In genomic region chr1:21301794-21302440, GRCh38 we compare ENCODE assay signal across 18 cellular contexts. TPM values are rescaled to one million over a fixed set of nuclear protein-coding genes. Genes with fewer than 3 reads are reported as not detected.
A peak's percentile ranks its signal among the peaks of the same experiment; 100 is the strongest.
DNase-seq lines count a peak whose midpoint lies in the region; ATAC-seq, FAIRE-seq and TF ChIP-seq lines count a peak whose summit lies in the region.
"Had no signal": no experiment of that assay in that cellular context is flagged by ENCODE, and none has a peak within 500 bp of the region (broad histone marks: within the 10 kb centered on the region; RNA-seq: fewer than 3 reads in every experiment).

No MANE protein-coding gene starts in this region.

- ATAC-seq in right cardiac atrium = peak in 1 of 2 donors; percentile 5
- ATAC-seq in heart right ventricle = no peak
- no peak for ATAC-seq in T-helper 17 cell
- ATAC-seq in HG03439 (IDR thresholded peaks at IDR 0.05; ENCODE audit: unreplicated experiment) = no peak
- ATAC-seq: activated CD4-positive, alpha-beta T cell treated with anti-CD3 and anti-CD28 coated beads for 36 hours; body of pancreas had no signal

- peaks cover 5% of the 10 kb centered on the region for H3K4me1 ChIP-seq in right cardiac atrium (ENCODE audit: control insufficient read depth, insufficient read depth, low read length)
- peaks cover 0 to 48% (median 26%) of the 10 kb centered on the region in 9 donors for H3K4me1 ChIP-seq in heart right ventricle
- peaks cover 44% of the 10 kb centered on the region for H3K4me1 ChIP-seq in mesenchymal stem cell (ENCODE audit: control insufficient read depth, insufficient read depth, low read depth, low read length)
- H3K4me1 ChIP-seq: HAP-1 had no signal

- H3K4ac ChIP-seq in mesenchymal stem cell (ENCODE audit: low read depth in 1 of 2, low read length in 2 of 2) = no peak overlapping the region

- H3K4me2 ChIP-seq in mesenchymal stem cell (ENCODE audit: low read length, poor library complexity, severe bottlenecking) = no peak overlapping the region

- H4K8ac ChIP-seq in mesenchymal stem cell (ENCODE audit: low read length) = no peak overlapping the region

- 82% methylated on average over 10 of the region's 10 CpGs for WGBS in right cardiac atrium
- 81 to 91% methylated on average over 10 of the region's 10 CpGs for whole genome bisulfite sequencing in heart right ventricle, 2 donors
- WGBS in mesenchymal stem cell = 65% methylated on average over 10 of the region's 10 CpGs

- TF ChIP-seq CTCF in heart right ventricle (IDR thresholded peaks at IDR 0.05) = no peak

- DNase-seq in right cardiac atrium (peak in 2 of 3 donors; percentile 41 to 43), heart right ventricle (no peak), T-helper 17 cell (no peak), mesenchymal stem cell (no peak), iPS-NIHi11 (ENCODE audit: low spot score) (no peak), GM12891 (ENCODE audit: insufficient read length, low spot score) (no peak), MV-4-11 (lab: John Stamatoyannopoulos, UW) (no peak)
- DNase-seq: activated CD4-positive, alpha-beta T cell treated with anti-CD3 and anti-CD28 coated beads for 36 hours; body of pancreas; glutamatergic neuron; left lung; NCI-H510A treated with DMSO at 0.1 percent for 48 hours; stimulated activated CD4-positive, alpha-beta T cell treated with anti-CD3 and anti-CD28 coated beads, Interleukin-12 subunit alpha, Interleukin-12 subunit beta, amount 100 ng/mL, for 4 hours had no signal

- H3K27ac ChIP-seq in right cardiac atrium (ENCODE audit: low read length) = no peak overlapping the region
- H3K27ac ChIP-seq in heart right ventricle = no peak overlapping the region
- H3K27ac ChIP-seq in mesenchymal stem cell (ENCODE audit: low read length, poor library complexity, severe bottlenecking) = no peak overlapping the region
- H3K27ac ChIP-seq: body of pancreas, neutrophil had no signal

- peak overlapping the region; percentile 30 for H4K91ac ChIP-seq in mesenchymal stem cell (ENCODE audit: low read length)

- no peaks in the 10 kb centered on the region for H3K27me3 ChIP-seq in right cardiac atrium (ENCODE audit: control insufficient read depth, insufficient read depth)
- no peaks in the 10 kb centered on the region for H3K27me3 ChIP-seq in heart right ventricle
- H3K27me3 ChIP-seq in mesenchymal stem cell (ENCODE audit: control insufficient read depth in 1 of 2, insufficient read depth in 1 of 2, low read length in 2 of 2) = no peaks in the 10 kb centered on the region
- H3K27me3 ChIP-seq: body of pancreas, left lung, neutrophil had no signal

- no peak overlapping the region for H3K14ac ChIP-seq in mesenchymal stem cell (ENCODE audit: low read length in 2 of 2)

- H3K9me3 ChIP-seq in right cardiac atrium (ENCODE audit: control insufficient read depth, low read length) = no peaks in the 10 kb centered on the region
- H3K9me3 ChIP-seq in heart right ventricle = no peaks in the 10 kb centered on the region
- no peaks in the 10 kb centered on the region for H3K9me3 ChIP-seq in T-helper 17 cell (ENCODE audit: control insufficient read depth, low read length, poor library complexity, severe bottlenecking)
- no peaks in the 10 kb centered on the region for H3K9me3 ChIP-seq in mesenchymal stem cell (ENCODE audit: control insufficient read depth, low read length)
- H3K9me3 ChIP-seq: A549, body of pancreas, HAP-1, left lung, neutrophil had no signal

- no peak overlapping the region for H3K23ac ChIP-seq in mesenchymal stem cell (ENCODE audit: low read length in 2 of 2)

- no peaks in the 10 kb centered on the region for H3K36me3 Mint-ChIP-seq in T-helper 17 cell (ENCODE audit: low read depth)

- H3K4me3 ChIP-seq in right cardiac atrium (ENCODE audit: low read length) (no peak overlapping the region), heart right ventricle (no peak overlapping the region), mesenchymal stem cell (ENCODE audit: insufficient read depth in 1 of 2, low read depth in 1 of 2, low read length in 2 of 2) (no peak overlapping the region)
- H3K4me3 ChIP-seq: A549, body of pancreas, HAP-1, left lung had no signal

- H2BK12ac ChIP-seq in mesenchymal stem cell (ENCODE audit: low read length in 2 of 2) = peak overlapping the region in 1 of 2 experiments; percentile 81

- no peak for TF ChIP-seq POLR2A in GM12891 (IDR thresholded peaks at IDR 0.05; ENCODE audit: low read depth, low read length)

- H2BK5ac ChIP-seq in mesenchymal stem cell (ENCODE audit: low read depth, low read length, poor library complexity, severe bottlenecking) = no peak overlapping the region

- H3K79me1 ChIP-seq in mesenchymal stem cell (replicated peaks; ENCODE audit: low read length, poor library complexity, severe bottlenecking) = peaks cover 28% of the 10 kb centered on the region

- H3K4me1 Mint-ChIP-seq in T-helper 17 cell = peaks cover 52% of the 10 kb centered on the region

- peak overlapping the region in 1 of 2 experiments; percentile 68 for H3K18ac ChIP-seq in mesenchymal stem cell (ENCODE audit: low read depth in 1 of 2, low read length in 2 of 2)

- no peak overlapping the region for H2BK120ac ChIP-seq in mesenchymal stem cell (ENCODE audit: low read depth, low read length)

- H2BK15ac ChIP-seq in mesenchymal stem cell (ENCODE audit: low read depth, poor library complexity, severe bottlenecking) = no peak overlapping the region

- H3K27me3 Mint-ChIP-seq in T-helper 17 cell = no peaks in the 10 kb centered on the region
- H3K27me3 Mint-ChIP-seq: activated CD4-positive, alpha-beta T cell treated with anti-CD3 and anti-CD28 coated beads for 36 hours; activated naive CD8-positive, alpha-beta T cell had no signal

- H3K36me3 ChIP-seq in heart right ventricle = no peaks in the 10 kb centered on the region
- peaks cover 0 to 8% of the 10 kb centered on the region in 2 experiments for H3K36me3 ChIP-seq in mesenchymal stem cell (ENCODE audit: control insufficient read depth in 1 of 2, insufficient read depth in 2 of 2, low read depth in 1 of 2, low read length in 2 of 2)
- H3K36me3 ChIP-seq: HAP-1, left lung, neutrophil had no signal

- no peak overlapping the region for H2AK5ac ChIP-seq in mesenchymal stem cell (ENCODE audit: low read length, severe bottlenecking)

- peak overlapping the region; percentile 78 for H3K27ac Mint-ChIP-seq in T-helper 17 cell
- H3K27ac Mint-ChIP-seq: activated CD4-positive, alpha-beta T cell treated with anti-CD3 and anti-CD28 coated beads for 36 hours; activated naive CD8-positive, alpha-beta T cell had no signal

- H3K4me3 Mint-ChIP-seq in T-helper 17 cell = no peak overlapping the region
- H3K4me3 Mint-ChIP-seq: activated CD4-positive, alpha-beta T cell treated with anti-CD3 and anti-CD28 coated beads for 36 hours; activated naive CD8-positive, alpha-beta T cell had no signal

- no peak overlapping the region for H3K9ac ChIP-seq in mesenchymal stem cell (ENCODE audit: low read length)

- H2AFZ ChIP-seq in mesenchymal stem cell (ENCODE audit: low read depth, low read length) = no peak overlapping the region

- FAIRE-seq in GM12891 (lab: Jason Lieb, UNC) = no peak
- FAIRE-seq: A549 had no signal

- intact Hi-C loops in right cardiac atrium (cut with DNase I) = no loop called here
- intact Hi-C loops in heart right ventricle (cut with DNase I) = no loop called here

TF ChIP-seq in GM12891, 5 proteins besides CTCF, POLR2A, EP300 and RAD21:
- TF ChIP-seq TAF1 (IDR thresholded peaks at IDR 0.05; ENCODE audit: low read depth, low read length) (no peak), POLR2AphosphoS5 (IDR thresholded peaks at IDR 0.05; ENCODE audit: low read depth, low read length) (no peak), SPI1 (IDR thresholded peaks at IDR 0.05; ENCODE audit: low read depth, low read length) (no peak), POU2F2 (IDR thresholded peaks at IDR 0.05; ENCODE audit: low read depth, low read length) (no peak), PAX5 (IDR thresholded peaks at IDR 0.05; ENCODE audit: insufficient read depth, low read length, severe bottlenecking) (no peak)

RNA-seq across cellular contexts. Expression of gene ECE1, which starts 11.7 kb away (rescaled TPM):
- total RNA-seq in right cardiac atrium (100 to 1,000 TPM in 3 of 4 donors, 10 to 100 TPM in 1; 99.1 to 158 (median 114) TPM), heart right ventricle (10 to 100 TPM; 30.6 to 81.8 (median 53.1) TPM), T-helper 17 cell (100 to 1,000 TPM; 116 to 117 TPM)
- polyA plus RNA-seq in right cardiac atrium (76.2 TPM), heart right ventricle (10 to 100 TPM; 41.4 to 44.7 TPM)
- polyA plus RNA-seq in mesenchymal stem cell (2013, experiment 1 of 2) = 229 TPM
- polyA plus RNA-seq in mesenchymal stem cell (2013, experiment 2 of 2) = 222 TPM
- 7.9 TPM for polyA plus RNA-seq in GM12891 (2012; ENCODE audit: low read depth, missing spikeins)

Comparison
In these comparisons a context has a peak if more than half of its experiments do, and no peak if none do; other contexts are left out.
1. DNase-seq: peak in right cardiac atrium (2 of 3); none in heart right ventricle (0 of 2), T-helper 17 cell (0 of 3), mesenchymal stem cell (single experiment), iPS-NIHi11 (single experiment), GM12891 (single experiment) and MV-4-11 (single experiment).